Comparison of ENCODE assay signal across 8 cellular contexts in genomic region chr2:219388845-219389156, GRCh38. TPM values are rescaled to one million over a fixed set of nuclear protein-coding genes. Genes with fewer than 3 reads are reported as not detected.
DNase-seq lines count a peak whose midpoint lies in the region; ATAC-seq and TF ChIP-seq lines count a peak whose summit lies in the region.

No MANE protein-coding gene starts in this region.

- H3K9ac ChIP-seq in mesendoderm (ENCODE audit: low read length), result peak overlapping the region; percentile 16

- no peak overlapping the region for H4K5ac ChIP-seq in mesendoderm (ENCODE audit: low read length)

- H2AK5ac ChIP-seq in mesendoderm (ENCODE audit: low read length), result no peak overlapping the region

- no peak overlapping the region for H3K23ac ChIP-seq in mesendoderm (ENCODE audit: low read length)

- H4K8ac ChIP-seq in mesendoderm (ENCODE audit: low read depth, low read length), result no peak overlapping the region

- H3K4me1 Mint-ChIP-seq in brain, result peaks cover 20% of the 10 kb centered on the region

- H3K27ac Mint-ChIP-seq in brain, result peak overlapping the region; percentile 25 to 85 (median 76)

- intact Hi-C loops in heart right ventricle (cut with DNase I) (loop anchor here in 5 of 10 donors (1.0 to 10.0 kb wide), 5 partner anchors 108 to 224 kb away; partner anchors contain the start of genes CNPPD1 (in 4 of the 5), RETREG2 (in 4 of the 5), SLC23A3 (in 2 of the 5) and GMPPA (in 1 of the 5)), left cardiac atrium (cut with DNase I) (no loop called here)

- peak overlapping the region; percentile 30 for H3K4me2 ChIP-seq in mesendoderm (ENCODE audit: low read length)

- no peak overlapping the region for H2BK120ac ChIP-seq in mesendoderm (ENCODE audit: low read depth, low read length)

- TF ChIP-seq CTCF in heart right ventricle (IDR thresholded peaks at IDR 0.05) (no peak), brain (conservative IDR thresholded peaks at IDR 0.05) (peak in 1 of 2 experiments; percentile 10)

- H2BK5ac ChIP-seq in mesendoderm (ENCODE audit: low read length), result no peak overlapping the region

- peaks cover 0 to 4% (median 0%) of the 10 kb centered on the region in 11 donors for H3K9me3 ChIP-seq in heart right ventricle

- no peak for DNase-seq in heart right ventricle
- DNase-seq in left cardiac atrium, result no peak
- no peak for DNase-seq in mesendoderm
- no peak for DNase-seq in DMS 273 treated with DMSO at 0.1 percent for 48 hours (lab: John Stamatoyannopoulos, UW)
- no peak for DNase-seq in NCI-H2081 (lab: John Stamatoyannopoulos, UW)
- no peak for DNase-seq in occipital lobe (lab: John Stamatoyannopoulos, UW)

- H3K36me3 Mint-ChIP-seq in brain, result peaks cover 32% of the 10 kb centered on the region

- H3K27me3 ChIP-seq in heart right ventricle (no peaks in the 10 kb centered on the region), mesendoderm (ENCODE audit: insufficient read depth, low read length, poor library complexity) (no peaks in the 10 kb centered on the region)

- ATAC-seq in heart right ventricle (no peak), left cardiac atrium (no peak)

- H3K79me2 ChIP-seq in mesendoderm (ENCODE audit: control insufficient read depth, insufficient read depth, low read length), result no peaks in the 10 kb centered on the region

- H3K27me3 Mint-ChIP-seq in brain, result peaks cover 14% of the 10 kb centered on the region

- H3K56ac ChIP-seq in mesendoderm (ENCODE audit: low read length), result no peak overlapping the region

- H3K27ac ChIP-seq in heart right ventricle (peak overlapping the region; percentile 65 to 97 (median 96)), mesendoderm (ENCODE audit: low read depth, low read length) (no peak overlapping the region), urinary bladder (ENCODE audit: low read depth) (peak overlapping the region; percentile 23)

- H3K4me1 ChIP-seq in heart right ventricle, result peaks cover 5 to 29% (median 13%) of the 10 kb centered on the region in 9 donors
- peaks cover 2% of the 10 kb centered on the region for H3K4me1 ChIP-seq in mesendoderm (ENCODE audit: control insufficient read depth, low read depth, low read length)
- H3K4me1 ChIP-seq in urinary bladder (ENCODE audit: insufficient read depth), result peaks cover 3% of the 10 kb centered on the region

- no peaks in the 10 kb centered on the region for H3K79me1 ChIP-seq in mesendoderm (ENCODE audit: low read length)

- H3K36me3 ChIP-seq in heart right ventricle, result peaks cover 0 to 29% (median 10%) of the 10 kb centered on the region in 9 donors
- H3K36me3 ChIP-seq in mesendoderm (ENCODE audit: control insufficient read depth, insufficient read depth, low read length), result no peaks in the 10 kb centered on the region
- no peaks in the 10 kb centered on the region for H3K36me3 ChIP-seq in urinary bladder (ENCODE audit: insufficient read depth)

- WGBS in heart right ventricle, 2 donors, result 53 to 55% methylated on average over 6 of the region's 6 CpGs
- no CpG with 5 or more reads among the region's 6 CpGs for WGBS in mesendoderm (ENCODE audit: extremely low coverage, insufficient coverage, low lambda C conversion rate)
- 44% methylated on average over 6 of the region's 6 CpGs for WGBS in urinary bladder

- H2BK15ac ChIP-seq in mesendoderm (replicated peaks; ENCODE audit: low read depth), result no peak overlapping the region

- H3K4me3 ChIP-seq in heart right ventricle, result peak overlapping the region in 8 of 10 donors; percentile 1 to 99 (median 90)
- no peak overlapping the region for H3K4me3 ChIP-seq in mesendoderm (ENCODE audit: low read length)
- no peak overlapping the region for H3K4me3 ChIP-seq in urinary bladder (ENCODE audit: low read depth, low read length)

- H3K18ac ChIP-seq in mesendoderm (ENCODE audit: low read length), result peak overlapping the region; percentile 46

- H3K4me3 Mint-ChIP-seq in brain, result peak overlapping the region; percentile 74 to 96 (median 79)

- H3K4ac ChIP-seq in mesendoderm (ENCODE audit: low read depth, low read length), result no peak overlapping the region

- H3K9me3 Mint-ChIP-seq in brain, result peaks cover under 1 to 21% (median 11%) of the 10 kb centered on the region in 5 experiments

RNA-seq across cellular contexts. Expression of gene DNPEP, which starts 1.1 kb away (rescaled TPM):
- total RNA-seq in heart right ventricle, result 100 to 1,000 TPM in 1 of 10 donors, 10 to 100 TPM in 9; 56.1 to 110 (median 74.0) TPM
- 10 to 100 TPM; 56.3 to 68.5 TPM for polyA plus RNA-seq in heart right ventricle
- total RNA-seq in left cardiac atrium, result 10 to 100 TPM; 52.6 to 70.5 TPM
- polyA plus RNA-seq in brain (ENCODE audit: insufficient read depth, low read depth, low replicate concordance), result 43.5 TPM
- 49.5 TPM for polyA plus RNA-seq in mesendoderm (2013, experiment 1 of 2)
- 50.4 TPM for polyA plus RNA-seq in mesendoderm (2013, experiment 2 of 2)
- total RNA-seq in urinary bladder, result 36.9 TPM
- 96.8 TPM for polyA plus RNA-seq in urinary bladder
- total RNA-seq in occipital lobe, result 17.5 TPM

RNA-seq across cellular contexts. Expression of gene DES, which starts 29.4 kb away (rescaled TPM):
- total RNA-seq in heart right ventricle (over 10,000 TPM; 12,560 to 18,019 (median 15,816) TPM), left cardiac atrium (1,000 to 10,000 TPM; 5,895 to 7,519 TPM), urinary bladder (1,909 TPM), occipital lobe (2.3 TPM)
- polyA plus RNA-seq in heart right ventricle (over 10,000 TPM; 13,697 to 18,010 TPM), brain (ENCODE audit: insufficient read depth, low read depth, low replicate concordance) (9.7 TPM), urinary bladder (8,236 TPM)
- 3.5 TPM for polyA plus RNA-seq in mesendoderm (2013, experiment 1 of 2)
- 3.2 TPM for polyA plus RNA-seq in mesendoderm (2013, experiment 2 of 2)

RNA-seq across cellular contexts. Expression of gene SPEG, which starts 45.8 kb away (rescaled TPM):
- 100 to 1,000 TPM in 9 of 10 donors, 10 to 100 TPM in 1; 97.2 to 151 (median 120) TPM for total RNA-seq in heart right ventricle
- polyA plus RNA-seq in heart right ventricle, result 100 to 1,000 TPM in 1 of 2 donors, 10 to 100 TPM in 1; 62.9 to 130 TPM
- total RNA-seq in left cardiac atrium, result 10 to 100 TPM; 94.6 to 94.9 TPM
- polyA plus RNA-seq in brain (ENCODE audit: insufficient read depth, low read depth, low replicate concordance), result 26.3 TPM
- 6.7 TPM for polyA plus RNA-seq in mesendoderm (2013, experiment 1 of 2)
- polyA plus RNA-seq in mesendoderm (2013, experiment 2 of 2), result 6.4 TPM
- total RNA-seq in urinary bladder, result 31.2 TPM
- 226 TPM for polyA plus RNA-seq in urinary bladder
- total RNA-seq in occipital lobe, result 14.2 TPM

RNA-seq across cellular contexts. Expression of gene RESP18, which starts 56.3 kb away (rescaled TPM):
- total RNA-seq in heart right ventricle, result not detected
- polyA plus RNA-seq in heart right ventricle, result not detected
- total RNA-seq in left cardiac atrium, result not detected
- not detected for polyA plus RNA-seq in brain (ENCODE audit: insufficient read depth, low read depth, low replicate concordance)
- polyA plus RNA-seq in mesendoderm (2013, experiment 1 of 2), result not detected
- not detected for polyA plus RNA-seq in mesendoderm (2013, experiment 2 of 2)
- not detected for total RNA-seq in urinary bladder
- not detected for polyA plus RNA-seq in urinary bladder
- not detected for total RNA-seq in occipital lobe

Comparison
In these comparisons a context has a peak if more than half of its experiments do, and no peak if none do; other contexts are left out.
1. H3K4me3 ChIP-seq: peak in heart right ventricle (8 of 10); none in mesendoderm (single experiment) and urinary bladder (single experiment).
2. RNA of gene DES, which starts 29.4 kb away (total RNA-seq): 12,560 to 18,019 TPM in heart right ventricle, 5,895 to 7,519 TPM in left cardiac atrium and 1,909 TPM in urinary bladder (single experiment); 2.3 TPM in occipital lobe (single experiment); every median in the first group is over 100 times any median in the second.